ENCODE assay signal across 8 cellular contexts in the genomic region with DNA sequence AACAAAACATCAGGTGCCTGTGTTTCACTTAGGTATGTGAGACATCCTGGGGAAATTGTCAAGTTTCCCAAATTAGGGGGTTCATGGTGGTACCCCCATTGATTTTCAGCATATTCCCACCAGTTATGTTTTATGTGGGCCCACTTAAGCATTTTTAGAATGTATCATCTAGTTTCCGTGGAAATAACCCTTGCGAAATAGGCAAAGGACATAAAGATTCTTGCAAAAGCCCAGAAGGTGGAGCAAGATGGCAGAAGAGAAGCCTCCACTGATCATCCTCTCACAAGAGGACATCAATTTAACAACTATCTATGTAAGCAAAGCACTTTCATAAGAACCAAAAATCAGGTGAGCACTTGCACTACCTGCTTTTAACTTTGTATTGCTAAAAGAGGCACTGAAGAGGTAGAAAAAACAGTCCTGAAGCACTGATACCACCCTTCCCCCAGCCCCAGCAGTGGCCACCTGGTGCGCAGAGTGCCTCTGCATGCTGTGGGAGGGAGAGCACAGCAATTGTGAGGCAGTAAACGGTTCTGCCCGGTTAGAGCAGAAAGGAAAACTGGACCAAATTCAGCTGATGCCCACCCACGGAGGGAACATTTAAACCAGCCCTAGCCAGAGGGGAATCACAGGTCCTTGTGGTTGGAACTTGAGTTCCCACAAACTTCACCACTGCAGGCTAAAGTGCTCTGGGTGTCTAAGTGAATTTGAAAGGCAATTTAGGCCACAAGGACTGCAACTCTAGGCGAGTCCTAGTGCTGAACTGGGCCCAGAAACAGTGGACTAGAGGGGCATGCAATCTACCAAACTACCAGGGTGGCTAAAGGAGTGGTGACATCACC. TPM values are rescaled to one million over a fixed set of nuclear protein-coding genes. Genes with fewer than 3 reads are reported as not detected.
A peak's percentile ranks its signal among the peaks of the same experiment; 100 is the strongest.
DNase-seq lines count a peak whose midpoint lies in the region; ATAC-seq, FAIRE-seq and TF ChIP-seq lines count a peak whose summit lies in the region.

No MANE protein-coding gene starts in this region.

- H3K9me1 ChIP-seq in K562 (ENCODE audit: control insufficient read depth, insufficient read depth, low read length), result no peaks in the 10 kb centered on the region

- no peak overlapping the region for H3K4me2 ChIP-seq in K562 (ENCODE audit: insufficient read depth, low read length)
- no peak overlapping the region for H3K4me2 ChIP-seq in neuronal stem cell (ENCODE audit: insufficient read depth, low read length, poor library complexity, severe bottlenecking)

- H3K9ac ChIP-seq in K562 (ENCODE audit: insufficient read depth in 1 of 2, low read depth in 2 of 2, low read length in 2 of 2) (no peak overlapping the region), colonic mucosa (ENCODE audit: low read depth in 2 of 2, low read length in 2 of 2) (no peak overlapping the region), neuronal stem cell (ENCODE audit: low read depth, low read length, poor library complexity) (no peak overlapping the region)

- CTCF ChIA-PET in K562 (lab: Yijun Ruan, JAX; ENCODE audit: low intra/inter-chr PET ratio), result no interaction called here

- H3K36me3 ChIP-seq in K562 (ENCODE audit: control insufficient read depth, insufficient read depth, low read length) (no peaks in the 10 kb centered on the region), mucosa of descending colon (ENCODE audit: low read depth) (no peaks in the 10 kb centered on the region), colonic mucosa (no peaks in the 10 kb centered on the region), neuronal stem cell (replicated peaks in 1 of 2; ENCODE audit: control insufficient read depth in 2 of 2, insufficient read depth in 2 of 2, low read length in 2 of 2) (no peaks in the 10 kb centered on the region)

- H2AK5ac ChIP-seq in neuronal stem cell (ENCODE audit: low read depth, low read length), result no peak overlapping the region

- H4K8ac ChIP-seq in neuronal stem cell (ENCODE audit: low read depth, low read length), result no peak overlapping the region

- H2BK15ac ChIP-seq in neuronal stem cell (ENCODE audit: low read length), result no peak overlapping the region

- peak; percentile 13 for TF ChIP-seq CTCF in GM12873 (IDR thresholded peaks at IDR 0.05; ENCODE audit: insufficient read depth, low read depth, low read length, missing control alignments)
- TF ChIP-seq CTCF in K562 (IDR thresholded peaks at IDR 0.05 in 2 of 3, conservative IDR thresholded peaks at IDR 0.05 in 1 of 3; ENCODE audit: insufficient read depth in 2 of 3, low read depth in 1 of 3, low read length in 3 of 3), result peak in 1 of 3 experiments; percentile 17; a peak in 1 of 6 replicates
- TF ChIP-seq CTCF in mucosa of descending colon (IDR thresholded peaks at IDR 0.05), result no peak
- no peak for TF ChIP-seq CTCF in colonic mucosa (IDR thresholded peaks at IDR 0.05)

- no peak overlapping the region for H3K18ac ChIP-seq in neuronal stem cell (ENCODE audit: low read length)

- no peak for FAIRE-seq in K562 (lab: Jason Lieb, UNC)

- BruUV-seq in K562 (replicated peaks; lab: Mats Ljungman, UMichigan), result no TSS peak

- under 1% methylated on average over 7 of the region's 7 CpGs for WGBS in K562 (ENCODE audit: insufficient coverage, low coverage, missing lambda C conversion rate)
- WGBS in neuronal stem cell (ENCODE audit: extremely low coverage in 2 of 2, insufficient read length in 2 of 2, insufficient replicate concordance in 1 of 2), 2 donors, result no CpG with 5 or more reads among the region's 7 CpGs

- H3K14ac ChIP-seq in neuronal stem cell (ENCODE audit: low read length), result no peak overlapping the region

- POLR2A ChIA-PET in K562 (lab: Yijun Ruan, JAX), result interaction anchor here (0.6 kb wide), 1 partner anchor 26 kb away, joined by 4 read pairs; no protein-coding TSS in a partner anchor

- no peaks in the 10 kb centered on the region for H3K4me1 ChIP-seq in K562 (replicated peaks in 1 of 2; ENCODE audit: control insufficient read depth in 2 of 2, insufficient read depth in 2 of 2, low read length in 2 of 2)
- no peaks in the 10 kb centered on the region for H3K4me1 ChIP-seq in mucosa of descending colon (ENCODE audit: low read depth)
- no peaks in the 10 kb centered on the region for H3K4me1 ChIP-seq in colonic mucosa
- no peaks in the 10 kb centered on the region for H3K4me1 ChIP-seq in neuronal stem cell (ENCODE audit: control insufficient read depth in 2 of 2, insufficient read depth in 1 of 2, low read depth in 1 of 2, low read length in 2 of 2)

- in situ Hi-C loops in K562 (cut with MboI), result no loop called here

- no peaks in the 10 kb centered on the region for H3K79me2 ChIP-seq in K562 (ENCODE audit: control insufficient read depth, insufficient read depth, low read length)

- H4K91ac ChIP-seq in neuronal stem cell (ENCODE audit: low read depth, low read length, poor library complexity), result no peak overlapping the region

- no peak for TF ChIP-seq POLR2A in K562 (conservative IDR thresholded peaks at IDR 0.05)

- TF ChIP-seq RAD21 in K562 (CRISPR knock-in tag; conservative IDR thresholded peaks at IDR 0.05 in 1 of 2, IDR thresholded peaks at IDR 0.05 in 1 of 2), result no peak

- no peak for DNase-seq in K562 (ENCODE audit: extremely low read depth in 1 of 4, low spot score in 3 of 4)
- DNase-seq in mucosa of descending colon, result no peak
- DNase-seq in superior temporal gyrus (ENCODE audit: extremely low spot score), result no peak
- no peak for DNase-seq in colonic mucosa
- DNase-seq in neuronal stem cell (ENCODE audit: low spot score), result no peak

- H2BK5ac ChIP-seq in neuronal stem cell (ENCODE audit: low read length), result no peak overlapping the region

- H3K23ac ChIP-seq in neuronal stem cell (ENCODE audit: low read depth, low read length, poor library complexity), result no peak overlapping the region

- no peak overlapping the region for H2BK12ac ChIP-seq in neuronal stem cell (ENCODE audit: low read length)

- H2AFZ ChIP-seq in K562 (ENCODE audit: low read depth, low read length) (no peak overlapping the region), neuronal stem cell (ENCODE audit: low read length) (no peak overlapping the region)

- no peak overlapping the region for H2BK120ac ChIP-seq in neuronal stem cell (ENCODE audit: low read depth, low read length)

- no peaks in the 10 kb centered on the region for H4K20me1 ChIP-seq in K562 (replicated peaks; ENCODE audit: control insufficient read depth, insufficient read depth, low read length)

- H3K79me1 ChIP-seq in neuronal stem cell (ENCODE audit: low read depth, low read length), result no peaks in the 10 kb centered on the region

- no peak overlapping the region for H3K4me3 ChIP-seq in K562
- H3K4me3 ChIP-seq in mucosa of descending colon, result no peak overlapping the region
- no peak overlapping the region for H3K4me3 ChIP-seq in colonic mucosa
- H3K4me3 ChIP-seq in neuronal stem cell (ENCODE audit: low read length in 2 of 2), result no peak overlapping the region

- no peak for TF ChIP-seq EP300 in K562 (IDR thresholded peaks at IDR 0.05; ENCODE audit: low read length)

- no peak overlapping the region for H3K27ac ChIP-seq in K562 (ENCODE audit: extremely low read depth, low read depth, low read length)
- H3K27ac ChIP-seq in colonic mucosa, result no peak overlapping the region
- H3K27ac ChIP-seq in neuronal stem cell (replicated peaks; ENCODE audit: low read length), result no peak overlapping the region

- ATAC-seq in GM21390 (IDR thresholded peaks at IDR 0.05; ENCODE audit: unreplicated experiment), result peak; percentile 33
- peak; percentile 37 for ATAC-seq in HG03439 (IDR thresholded peaks at IDR 0.05; ENCODE audit: unreplicated experiment)
- no peak for ATAC-seq in K562
- no peak for ATAC-seq in mucosa of descending colon

- intact Hi-C loops in K562 (cut with micrococcal nuclease), result no loop called here
- intact Hi-C loops in mucosa of descending colon (cut with DNase I, micrococcal nuclease), result no loop called here
- intact Hi-C loops in colonic mucosa (cut with DNase I), result no loop called here

- no peak overlapping the region for H3K4ac ChIP-seq in neuronal stem cell (ENCODE audit: low read length)

- H3K9me3 ChIP-seq in K562 (replicated peaks; ENCODE audit: control insufficient read depth, insufficient read depth, low read depth, low read length), result no peaks in the 10 kb centered on the region
- H3K9me3 ChIP-seq in mucosa of descending colon, result no peaks in the 10 kb centered on the region
- no peaks in the 10 kb centered on the region for H3K9me3 ChIP-seq in colonic mucosa
- H3K9me3 ChIP-seq in neuronal stem cell (replicated peaks in 1 of 2; ENCODE audit: control insufficient read depth in 2 of 2, insufficient read depth in 1 of 2, low read depth in 1 of 2, low read length in 2 of 2), result no peaks in the 10 kb centered on the region

- no peaks in the 10 kb centered on the region for H3K27me3 ChIP-seq in K562 (ENCODE audit: control insufficient read depth in 2 of 2, insufficient read depth in 2 of 2, low read length in 2 of 2)
- H3K27me3 ChIP-seq in colonic mucosa, result no peaks in the 10 kb centered on the region
- no peaks in the 10 kb centered on the region for H3K27me3 ChIP-seq in neuronal stem cell (ENCODE audit: control insufficient read depth in 3 of 3, insufficient read depth in 3 of 3, low read depth in 1 of 3, low read length in 3 of 3)

TF ChIP-seq in K562, 482 proteins besides CTCF, POLR2A, EP300 and RAD21 (continues in another document):
- TF ChIP-seq ZNF431 (CRISPR knock-in tag; IDR thresholded peaks at IDR 0.05), result no peak

RNA-seq across cellular contexts. Expression of a gene that starts 23.2 kb away (rescaled TPM):
- total RNA-seq in K562 (2011; cell fraction: chromatin; rRNA removed; ENCODE audit: low replicate concordance), result not detected in 2 replicates
- total RNA-seq in K562 (2011; cell fraction: nucleolus; rRNA removed), result not detected in 2 replicates
- not detected in 2 replicates for total RNA-seq in K562 (2011; cell fraction: nucleoplasm; rRNA removed)
- total RNA-seq in K562 (2014; rRNA removed) (not detected in 2 replicates), K562 (2014; rRNA removed; fragmentation: Illumina TruSeq; extraction: Trizol) (not detected in 2 replicates), K562 (2015; rRNA removed; fragmentation: Illumina TruSeq; extraction: Trizol) (not detected in 2 replicates), K562 (2021) (0.18 and 0.27 TPM in 2 replicates), mucosa of descending colon (100 to 1,000 TPM in 1 of 3 donors, 10 to 100 TPM in 2; 10.8 to 101 (median 66.2) TPM), colonic mucosa (10 to 100 TPM; 15.4 to 21.6 TPM)
- polyA plus RNA-seq in K562 (2011; rRNA removed) (not detected in 2 replicates), K562 (2014; fragmentation: Illumina TruSeq; extraction: Trizol) (not detected in 2 replicates), K562 (2014; fragmentation: Nextera tagmentation; extraction: Ambion mirVana) (not detected), K562 (2014; rRNA removed) (not detected in 2 replicates)
- not detected in 2 replicates for polyA plus RNA-seq in K562 (2011; cell fraction: cytosol; rRNA removed)
- polyA plus RNA-seq in K562 (2011; cell fraction: nucleus; rRNA removed), result not detected in 2 replicates
- polyA plus RNA-seq in K562 (2012), result not detected in 2 replicates
- not detected in 2 replicates for polyA minus RNA-seq in K562 (2011; rRNA and poly(A)+ RNA removed)
- not detected in 2 replicates for polyA minus RNA-seq in K562 (2011; cell fraction: cytosol; rRNA and poly(A)+ RNA removed)
- polyA minus RNA-seq in K562 (2011; cell fraction: nucleus; rRNA and poly(A)+ RNA removed), result not detected in 2 replicates
- 0.11 TPM for polyA plus RNA-seq in neuronal stem cell (2013, experiment 1 of 2)
- 0.30 TPM for polyA plus RNA-seq in neuronal stem cell (2013, experiment 2 of 2)

Comparison
In these comparisons a context has a peak if more than half of its experiments do, and no peak if none do; other contexts are left out.
1. ATAC-seq: peak in GM21390 (single experiment) and HG03439 (single experiment); none in K562 (single experiment) and mucosa of descending colon (single experiment).
2. RNA of a gene that starts 23.2 kb away (total RNA-seq): 10.8 to 101 TPM in mucosa of descending colon and 15.4 to 21.6 TPM in colonic mucosa; 0.18 to 0.27 TPM in K562; every median in the first group is over 4 times any median in the second.